In the genomic region with DNA sequence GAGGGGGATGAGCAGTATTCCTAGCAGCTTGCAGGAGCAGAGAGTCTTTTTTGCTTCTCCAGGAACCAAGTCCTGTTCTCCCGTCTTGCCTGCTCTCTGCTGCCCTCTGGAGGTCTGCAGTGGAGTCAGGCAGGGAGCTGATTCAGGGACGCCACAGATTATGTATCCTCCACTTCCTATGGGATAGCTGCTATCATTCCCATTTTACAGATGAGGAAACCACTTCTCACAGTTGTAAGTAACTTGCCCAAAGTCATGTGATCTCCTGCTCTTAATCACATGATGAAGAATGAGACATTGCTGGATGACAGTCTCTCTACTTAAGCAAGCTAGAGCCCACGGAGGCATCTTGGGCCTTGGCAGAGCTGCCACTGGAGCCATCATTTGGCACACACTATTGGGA, we compare ENCODE assay signal across 8 cellular contexts. TPM values are rescaled to one million over a fixed set of nuclear protein-coding genes. Genes with fewer than 3 reads are reported as not detected.
A peak's percentile ranks its signal among the peaks of the same experiment; 100 is the strongest.
DNase-seq lines count a peak whose midpoint lies in the region; ATAC-seq and TF ChIP-seq lines count a peak whose summit lies in the region.

No MANE protein-coding gene starts in this region.

- H3K4me3 Mint-ChIP-seq in neural crest cell: no peak overlapping the region

- H3K36me3 Mint-ChIP-seq in neural crest cell (ENCODE audit: low read depth): no peaks in the 10 kb centered on the region

- no peaks in the 10 kb centered on the region for H3K9me3 Mint-ChIP-seq in neural crest cell

- TF ChIP-seq POLR2A in Peyer's patch (IDR thresholded peaks at IDR 0.05): no peak

- H3K4me1 ChIP-seq in Peyer's patch: no peaks in the 10 kb centered on the region

- DNase-seq in DMS153 (lab: John Stamatoyannopoulos, UW): peak; percentile 41
- peak; percentile 55 for DNase-seq in HuH-7 (ENCODE audit: low spot score)
- DNase-seq in Peyer's patch: peak; percentile 74 to 91 (median 81)
- DNase-seq in activated T-cell treated with anti-CD3 and anti-CD28 coated beads, Interleukin-2, amount 50 U/mL, for 48 hours: peak; percentile 80 to 82
- DNase-seq in fibroblast of mammary gland (ENCODE audit: low read depth): peak; percentile 72
- DNase-seq in neural crest cell (ENCODE audit: low read depth, low spot score): peak; percentile 82
- peak; percentile 82 for DNase-seq in stimulated activated naive CD8-positive, alpha-beta T cell treated with anti-CD3 and anti-CD28 coated beads, Interleukin-15, Interleukin-2, amounts not matched to agents 100 U/mL and 50 U/mL, for 24 hours

- H3K36me3 ChIP-seq in Peyer's patch: peaks cover 0 to 7% (median 0%) of the 10 kb centered on the region in 3 donors

- H3K4me3 ChIP-seq in Peyer's patch (no peak overlapping the region), fibroblast of mammary gland (ENCODE audit: control insufficient read depth, low read depth, low read length) (no peak overlapping the region)

- TF ChIP-seq CTCF in Peyer's patch (IDR thresholded peaks at IDR 0.05) (peak; percentile 64 to 96 (median 88)), fibroblast of mammary gland (conservative IDR thresholded peaks at IDR 0.05; ENCODE audit: control insufficient read depth, insufficient read depth, low read depth, low read length) (peak; percentile 97), neural crest cell (conservative IDR thresholded peaks at IDR 0.05) (peak; percentile 93)

- H3K27me3 ChIP-seq in Peyer's patch: no peaks in the 10 kb centered on the region

- H3K27ac ChIP-seq in Peyer's patch: no peak overlapping the region

- H3K27me3 Mint-ChIP-seq in neural crest cell (ENCODE audit: low read depth): peaks cover 3% of the 10 kb centered on the region

- no peak overlapping the region for H3K27ac Mint-ChIP-seq in neural crest cell (ENCODE audit: unreplicated experiment)

- ATAC-seq in stimulated activated naive CD8-positive, alpha-beta T cell treated with anti-CD3 and anti-CD28 coated beads, Interleukin-15, Interleukin-2, amounts not matched to agents 100 U/mL and 50 U/mL, for 24 hours: peak; percentile 73
- ATAC-seq in HG03457 (IDR thresholded peaks at IDR 0.05; ENCODE audit: unreplicated experiment): no peak

- no peaks in the 10 kb centered on the region for H3K4me1 Mint-ChIP-seq in neural crest cell

- no peaks in the 10 kb centered on the region for H3K9me3 ChIP-seq in Peyer's patch

RNA-seq across cellular contexts. Expression of a gene that starts 8.3 kb away (rescaled TPM):
- total RNA-seq in Peyer's patch: 10 to 100 TPM in 1 of 4 donors, 1 to 10 TPM in 3; 1.8 to 14.9 (median 4.9) TPM
- 1.3 and 3.0 TPM in 2 replicates for total RNA-seq in neural crest cell

RNA-seq across cellular contexts. Expression of a gene that starts 45.2 kb away (rescaled TPM):
- total RNA-seq in Peyer's patch (100 to 1,000 TPM in 3 of 4 donors, 10 to 100 TPM in 1; 85.3 to 191 (median 121) TPM), neural crest cell (198 and 202 TPM in 2 replicates)
